ENCODE assay signal across 1 cellular context in genomic region chr19:38588041-38588440, GRCh38.
TF ChIP-seq lines count a peak whose summit lies in the region.

No MANE protein-coding gene starts in this region.

TF ChIP-seq in K562, 482 proteins besides CTCF, POLR2A, EP300 and RAD21:
- TF ChIP-seq RCOR1 (IDR thresholded peaks at IDR 0.05; ENCODE audit: borderline replicate concordance in 1 of 2, low read depth in 2 of 2, low read length in 2 of 2): 0 out of 4 replicates have a peak, but pooled peaks of 1 of the 2 experiments have one; percentile 26
- TF ChIP-seq, protein P1, sequence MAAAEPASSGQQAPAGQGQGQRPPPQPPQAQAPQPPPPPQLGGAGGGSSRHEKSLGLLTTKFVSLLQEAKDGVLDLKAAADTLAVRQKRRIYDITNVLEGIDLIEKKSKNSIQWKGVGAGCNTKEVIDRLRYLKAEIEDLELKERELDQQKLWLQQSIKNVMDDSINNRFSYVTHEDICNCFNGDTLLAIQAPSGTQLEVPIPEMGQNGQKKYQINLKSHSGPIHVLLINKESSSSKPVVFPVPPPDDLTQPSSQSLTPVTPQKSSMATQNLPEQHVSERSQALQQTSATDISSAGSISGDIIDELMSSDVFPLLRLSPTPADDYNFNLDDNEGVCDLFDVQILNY (CRISPR knock-in tag; IDR thresholded peaks at IDR 0.05): no peak
- TF ChIP-seq KDM1A (IDR thresholded peaks at IDR 0.05): peak; percentile 72 to 73
